ENCODE assay signal across 9 cellular contexts in the genomic region with DNA sequence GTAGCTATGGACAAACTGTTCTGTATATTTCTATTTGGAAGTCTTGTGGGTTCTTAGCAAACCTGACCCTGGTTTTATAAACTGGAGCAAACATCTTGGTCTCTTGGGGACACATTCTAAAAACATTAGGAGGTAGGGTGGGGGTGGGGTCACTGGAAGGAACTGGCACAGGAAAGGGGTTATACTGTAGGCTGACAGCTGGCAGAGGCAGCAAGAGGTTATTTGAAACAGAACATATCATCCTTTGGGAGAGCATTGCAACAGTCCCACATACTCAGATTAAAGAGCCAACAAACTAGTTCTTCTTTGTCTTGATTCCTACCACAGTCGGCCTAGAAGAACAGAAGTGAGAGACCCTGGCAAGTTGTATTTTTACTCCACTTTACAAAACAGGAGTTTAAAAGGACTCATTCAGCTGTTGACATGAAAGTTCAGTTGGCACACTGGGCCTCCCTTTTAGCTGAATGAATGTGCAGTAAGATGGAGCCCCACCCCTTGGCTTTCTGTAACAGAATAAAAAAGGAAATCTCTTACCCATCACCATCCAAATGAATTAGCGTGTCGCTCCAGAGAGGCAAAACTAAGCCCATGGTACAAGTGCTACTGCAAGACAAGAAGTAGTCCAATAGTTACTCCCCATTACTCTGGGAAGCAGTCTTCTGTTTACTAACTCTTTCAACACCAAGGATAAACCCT. TPM values are rescaled to one million over a fixed set of nuclear protein-coding genes. Genes with fewer than 3 reads are reported as not detected.
DNase-seq lines count a peak whose midpoint lies in the region; ATAC-seq and TF ChIP-seq lines count a peak whose summit lies in the region.
"Had no signal": no experiment of that assay in that cellular context is flagged by ENCODE, and none has a peak within 500 bp of the region (broad histone marks: within the 10 kb centered on the region; RNA-seq: fewer than 3 reads in every experiment).

No MANE protein-coding gene starts in this region.

- H3K4me3 Mint-ChIP-seq in activated CD8-positive, alpha-beta memory T cell treated with anti-CD3 and anti-CD28 coated beads, Interleukin-2, amount 10 ng/mL, durations not matched to agents 7 days and 5 days, result no peak overlapping the region
- peak overlapping the region in 2 of 5 experiments; percentile 13 to 28 for H3K4me3 Mint-ChIP-seq in brain

- H3K27me3 ChIP-seq in testis (no peaks in the 10 kb centered on the region), spleen (replicated peaks in 1 of 7) (no peaks in the 10 kb centered on the region)

- DNase-seq in activated CD8-positive, alpha-beta memory T cell treated with anti-CD3 and anti-CD28 coated beads, Interleukin-2, amount 10 ng/mL, durations not matched to agents 7 days and 5 days, result no peak
- DNase-seq in activated CD8-positive, alpha-beta memory T cell treated with anti-CD3 and anti-CD28 coated beads for 24 hours, result no peak
- DNase-seq in medulla oblongata (ENCODE audit: extremely low spot score), result peak; percentile 54
- peak; percentile 57 for DNase-seq in testis
- no peak for DNase-seq in spleen
- DNase-seq in NCI-H128 (lab: John Stamatoyannopoulos, UW; ENCODE audit: unreplicated experiment), result no peak

- ATAC-seq in activated CD8-positive, alpha-beta memory T cell treated with anti-CD3 and anti-CD28 coated beads, Interleukin-2, amount 10 ng/mL, durations not matched to agents 7 days and 5 days, result no peak
- no peak for ATAC-seq in GM19023 (IDR thresholded peaks at IDR 0.05; ENCODE audit: unreplicated experiment)
- ATAC-seq: A549 had no signal

- peak overlapping the region; percentile 3 to 75 for H3K27ac ChIP-seq in testis
- peak overlapping the region in 4 of 8 donors; percentile 6 to 63 (median 40) for H3K27ac ChIP-seq in spleen
- H3K27ac ChIP-seq: A549 had no signal

- 47 to 48% methylated on average over 3 of the region's 3 CpGs for WGBS in testis, 2 donors
- WGBS in spleen, 5 donors, result 52 to 63% (median 56%) methylated on average over 3 of the region's 3 CpGs

- peak overlapping the region; percentile 4 for H3K27ac Mint-ChIP-seq in activated CD8-positive, alpha-beta memory T cell treated with anti-CD3 and anti-CD28 coated beads, Interleukin-2, amount 10 ng/mL, durations not matched to agents 7 days and 5 days
- H3K27ac Mint-ChIP-seq in brain, result peak overlapping the region in 4 of 5 experiments; percentile 52 to 87 (median 76)

- peaks cover 14% of the 10 kb centered on the region for H3K4me1 Mint-ChIP-seq in activated CD8-positive, alpha-beta memory T cell treated with anti-CD3 and anti-CD28 coated beads, Interleukin-2, amount 10 ng/mL, durations not matched to agents 7 days and 5 days
- H3K4me1 Mint-ChIP-seq in brain, result peaks cover 30% of the 10 kb centered on the region

- H3K36me3 Mint-ChIP-seq in activated CD8-positive, alpha-beta memory T cell treated with anti-CD3 and anti-CD28 coated beads, Interleukin-2, amount 10 ng/mL, durations not matched to agents 7 days and 5 days, result peaks cover 41% of the 10 kb centered on the region
- H3K36me3 Mint-ChIP-seq in brain, result peaks cover 47% of the 10 kb centered on the region

- CTCF ChIA-PET in activated CD8-positive, alpha-beta memory T cell treated with anti-CD3 and anti-CD28 coated beads, Interleukin-2, amount 10 ng/mL, durations not matched to agents 7 days and 5 days (lab: Charles Lee), result interaction anchor here (0.9 to 1.6 kb wide), 2 partner anchors 23 to 60 kb away, joined by 3 to 5 read pairs; no protein-coding TSS in a partner anchor

- H3K9me3 ChIP-seq in testis, result no peaks in the 10 kb centered on the region
- no peaks in the 10 kb centered on the region for H3K9me3 ChIP-seq in spleen
- H3K9me3 ChIP-seq: A549 had no signal

- H3K9me3 Mint-ChIP-seq in activated CD8-positive, alpha-beta memory T cell treated with anti-CD3 and anti-CD28 coated beads, Interleukin-2, amount 10 ng/mL, durations not matched to agents 7 days and 5 days (ENCODE audit: low read depth), result no peaks in the 10 kb centered on the region
- no peaks in the 10 kb centered on the region for H3K9me3 Mint-ChIP-seq in brain

- TF ChIP-seq POLR2A in testis (IDR thresholded peaks at IDR 0.05) (no peak), spleen (IDR thresholded peaks at IDR 0.05) (no peak)

- H3K4me3 ChIP-seq in testis, result no peak overlapping the region
- H3K4me3 ChIP-seq in spleen, result no peak overlapping the region
- H3K4me3 ChIP-seq: A549 had no signal

- H3K27me3 Mint-ChIP-seq in activated CD8-positive, alpha-beta memory T cell treated with anti-CD3 and anti-CD28 coated beads, Interleukin-2, amount 10 ng/mL, durations not matched to agents 7 days and 5 days, result no peaks in the 10 kb centered on the region
- H3K27me3 Mint-ChIP-seq in brain, result no peaks in the 10 kb centered on the region

- TF ChIP-seq CTCF in brain (conservative IDR thresholded peaks at IDR 0.05), result no peak
- TF ChIP-seq CTCF in testis (IDR thresholded peaks at IDR 0.05), result no peak
- TF ChIP-seq CTCF in spleen (IDR thresholded peaks at IDR 0.05 in 8 of 11, conservative IDR thresholded peaks at IDR 0.05 in 3 of 11), result no peak

- H3K4me1 ChIP-seq in testis, result peaks cover 24% of the 10 kb centered on the region
- peaks cover 3 to 80% (median 34%) of the 10 kb centered on the region in 6 donors for H3K4me1 ChIP-seq in spleen

- H3K36me3 ChIP-seq in testis (ENCODE audit: low read depth, missing control alignments), result no peaks in the 10 kb centered on the region
- H3K36me3 ChIP-seq in spleen, result peaks cover 0 to 89% (median 41%) of the 10 kb centered on the region in 6 donors

- intact Hi-C loops in testis (cut with DNase I; ENCODE audit: low total_unique reads) (no loop called here), spleen (cut with DNase I; ENCODE audit: low total_unique reads) (no loop called here)

RNA-seq across cellular contexts. Expression of a gene that starts 54.6 kb away (rescaled TPM):
- 1 to 10 TPM; 2.7 to 7.0 TPM for total RNA-seq in activated CD8-positive, alpha-beta memory T cell treated with anti-CD3 and anti-CD28 coated beads, Interleukin-2, amount 10 ng/mL, durations not matched to agents 7 days and 5 days
- polyA plus RNA-seq in brain (ENCODE audit: insufficient read depth, low read depth, low replicate concordance) (1.7 TPM), testis (ENCODE audit: insufficient read depth, low read depth, low replicate concordance) (6.3 TPM), spleen (1 to 10 TPM; 4.0 to 5.1 (median 4.6) TPM)
- total RNA-seq in testis (10 to 100 TPM; 11.7 to 15.5 TPM), spleen (1 to 10 TPM in 6 of 7 donors, under 1 TPM in 1; 0.81 to 4.8 (median 2.7) TPM)

Comparison
In these comparisons a context has a peak if more than half of its experiments do, and no peak if none do; other contexts are left out.
1. DNase-seq: peak in medulla oblongata (single experiment) and testis (single experiment); none in activated CD8-positive, alpha-beta memory T cell treated with anti-CD3 and anti-CD28 coated beads, Interleukin-2, amount 10 ng/mL, durations not matched to agents 7 days and 5 days (single experiment), activated CD8-positive, alpha-beta memory T cell treated with anti-CD3 and anti-CD28 coated beads for 24 hours (single experiment), spleen (single experiment) and NCI-H128 (single experiment).